In genomic region chr1:219401723-219402431, GRCh38 we compare ENCODE assay signal across 26 cellular contexts.
"Had no signal": no experiment of that assay in that cellular context is flagged by ENCODE, and none has a peak within 500 bp of the region (broad histone marks: within the 10 kb centered on the region; RNA-seq: fewer than 3 reads in every experiment).

No MANE protein-coding gene starts in this region.

- H3K27me3 ChIP-seq: neural progenitor cell, neutrophil, right atrium auricular region, right lobe of liver, stomach, testis, thyroid gland, transverse colon, upper lobe of left lung, vagina had no signal

- H3K4me3 ChIP-seq: left ventricle myocardium inferior, lung, neural progenitor cell, right atrium auricular region, right lobe of liver, stomach, testis, thyroid gland, transverse colon, upper lobe of left lung, vagina had no signal

- DNase-seq: hippocampal formation; kidney; left colon; left ventricle myocardium inferior; mesendoderm; naive B cell; natural killer cell; nephron progenitor cell; occipital lobe; right lobe of liver; stimulated activated CD4-positive, alpha-beta T cell treated with anti-CD3 and anti-CD28 coated beads, Interleukin-12 subunit alpha, Interleukin-12 subunit beta, amount 100 ng/mL, for 4 hours; stimulated activated CD4-positive, alpha-beta T cell treated with anti-CD3 and anti-CD28 coated beads, Interleukin-15, amount 100 ng/mL, for 24 hours; stimulated activated CD4-positive, alpha-beta T cell treated with anti-CD3 and anti-CD28 coated beads, Interleukin-2, amount 100 ng/mL, for 24 hours; stimulated activated CD4-positive, alpha-beta T cell treated with anti-CD3 and anti-CD28 coated beads, Interleukin-4, amount 100 ng/mL, for 1 hour; stimulated activated naive B cell treated with anti-CD40 and anti-IgM and Interleukin-4, amounts not matched to agents 10 μg/mL and 1 μg/mL and 100 μg/mL, for 72 hours; stimulated activated naive CD8-positive, alpha-beta T cell treated with anti-CD3 and anti-CD28 coated beads, Interleukin-15, Interleukin-2, amounts not matched to agents 100 U/mL and 50 U/mL, for 24 hours; stomach; testis; thyroid gland; transverse colon; upper lobe of left lung had no signal

- H3K4me2 ChIP-seq: neural progenitor cell had no signal

- H3K9me3 ChIP-seq: neutrophil, right lobe of liver, testis, thyroid gland, vagina had no signal

- H3K4me1 ChIP-seq: neural progenitor cell, right atrium auricular region, right lobe of liver, stomach, testis, thyroid gland, transverse colon, vagina had no signal

- ATAC-seq: left colon; natural killer cell; stimulated activated naive B cell treated with anti-CD40 and anti-IgM and Interleukin-4, amounts not matched to agents 10 μg/mL and 1 μg/mL and 100 μg/mL, for 72 hours; stimulated activated naive CD8-positive, alpha-beta T cell treated with anti-CD3 and anti-CD28 coated beads, Interleukin-15, Interleukin-2, amounts not matched to agents 100 U/mL and 50 U/mL, for 24 hours had no signal

- H3K36me3 ChIP-seq: left ventricle myocardium inferior, neural progenitor cell, neutrophil, right atrium auricular region, right lobe of liver, stomach, thyroid gland, transverse colon, upper lobe of left lung, vagina had no signal

- H3K9ac ChIP-seq: neural progenitor cell had no signal

- H2AFZ ChIP-seq: neural progenitor cell had no signal

- H3K27ac ChIP-seq: left ventricle myocardium inferior, neural progenitor cell, neutrophil, right atrium auricular region, right lobe of liver, stomach, testis, thyroid gland, transverse colon, upper lobe of left lung, vagina had no signal
